In the genomic region with DNA sequence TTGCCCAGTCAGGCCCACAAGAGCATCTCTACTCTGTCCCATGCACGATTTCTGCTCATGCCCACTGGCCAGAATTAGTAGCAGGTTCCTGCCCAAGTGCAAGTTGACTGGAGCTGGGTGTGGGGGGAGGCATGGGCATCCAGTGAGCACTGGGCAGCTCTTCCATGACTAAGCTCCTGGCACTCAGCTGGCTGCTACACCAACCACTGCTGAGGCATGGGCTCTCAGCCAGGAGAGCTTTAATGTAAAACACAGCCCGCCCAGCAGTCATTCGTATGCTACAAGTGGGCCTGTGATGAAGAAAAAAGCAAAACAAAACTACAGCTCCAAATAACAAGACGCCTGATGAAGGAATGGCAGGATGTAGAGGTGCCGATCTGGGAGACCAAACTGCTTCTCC, we compare ENCODE assay signal across 21 cellular contexts.
"Had no signal": no experiment of that assay in that cellular context is flagged by ENCODE, and none has a peak within 500 bp of the region (broad histone marks: within the 10 kb centered on the region; RNA-seq: fewer than 3 reads in every experiment).

No MANE protein-coding gene starts in this region.

- H3K4me3 Mint-ChIP-seq: T-cell had no signal

- H3K27ac Mint-ChIP-seq: T-cell had no signal

- H3K36me3 Mint-ChIP-seq: T-cell had no signal

- ATAC-seq: T-cell had no signal

- H3K4me1 Mint-ChIP-seq: T-cell had no signal

- DNase-seq: Karpas-422, KG1, MV-4-11, NCI-H1048, NCI-H1105, NCI-H1417, NCI-H1436 treated with DMSO at 0.1 percent for 48 hours, NCI-H1694, NCI-H187 treated with DMSO at 0.1 percent for 48 hours, NCI-H2029 treated with DMSO at 0.1 percent for 48 hours, NCI-H2171 treated with DMSO at 0.1 percent for 48 hours, NCI-H345, NCI-H446 treated with DMSO at 0.1 percent for 48 hours, NCI-H510A treated with DMSO at 0.1 percent for 48 hours, NCI-H526, NCI-H82, Right ventricle myocardium superior, RPMI8226, SK-N-SH, SW 1271, T-cell had no signal
